1 cellular context compared by ENCODE assay signal in the genomic region with DNA sequence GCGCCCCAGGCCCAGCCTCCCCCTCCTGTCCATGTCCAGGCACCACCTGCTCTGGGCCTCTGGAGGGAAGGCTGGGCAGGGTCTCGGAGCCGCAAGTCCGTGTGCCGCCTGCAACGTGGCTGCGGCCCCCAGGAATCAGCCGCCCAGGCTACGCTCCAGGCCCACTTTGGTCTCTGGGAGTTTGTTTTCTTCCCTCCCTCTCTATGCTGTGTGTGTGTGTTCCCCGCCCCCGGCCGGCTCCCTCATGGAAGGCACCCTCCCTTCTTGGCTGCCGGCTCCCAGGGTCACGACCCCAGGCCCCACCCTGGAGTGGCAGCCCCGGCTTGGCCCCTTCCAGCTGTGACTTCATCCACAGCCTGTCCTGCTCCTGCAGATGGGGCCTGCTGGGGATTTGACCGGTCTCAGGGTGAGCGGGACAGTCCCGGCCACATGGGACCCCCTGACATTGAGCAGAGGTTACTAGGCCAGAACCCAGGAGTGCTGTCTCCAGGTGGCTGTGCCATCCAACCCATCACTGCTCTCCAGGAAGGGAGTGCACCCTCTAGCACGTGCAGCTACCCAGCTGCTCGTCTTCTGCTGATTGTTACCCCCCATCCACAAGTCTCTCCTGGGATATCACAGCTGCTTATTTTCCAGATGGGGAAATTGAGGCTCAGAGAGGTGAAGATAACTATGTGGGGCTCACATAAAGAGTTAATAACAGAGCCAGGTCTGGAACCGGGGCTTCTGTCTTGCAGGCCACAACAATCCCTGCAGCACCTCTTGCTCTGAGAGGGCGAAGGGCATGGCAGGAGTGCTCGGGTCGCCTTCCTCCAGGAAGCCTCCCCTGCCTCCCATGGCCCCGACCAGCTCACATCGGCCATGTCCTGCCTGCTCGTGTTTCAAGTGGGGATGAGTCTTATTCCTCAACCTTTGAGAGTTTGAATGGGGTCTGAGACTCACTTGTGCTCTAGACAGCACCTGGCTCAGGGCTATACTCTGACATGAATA.
A peak's percentile ranks its signal among the peaks of the same experiment; 100 is the strongest.
TF ChIP-seq lines count a peak whose summit lies in the region.

No MANE protein-coding gene starts in this region.

TF ChIP-seq in K562, 482 proteins besides CTCF, POLR2A, EP300 and RAD21:
- no peak for TF ChIP-seq NR2C1 (IDR thresholded peaks at IDR 0.05)
- no peak for TF ChIP-seq NR2C1 (tag; IDR thresholded peaks at IDR 0.05)
- no peak for TF ChIP-seq XRCC5 (IDR thresholded peaks at IDR 0.05; ENCODE audit: low read depth, low read length)
- TF ChIP-seq TAF9B (IDR thresholded peaks at IDR 0.05; ENCODE audit: partially characterized antibody), result no peak
- TF ChIP-seq, protein P1, sequence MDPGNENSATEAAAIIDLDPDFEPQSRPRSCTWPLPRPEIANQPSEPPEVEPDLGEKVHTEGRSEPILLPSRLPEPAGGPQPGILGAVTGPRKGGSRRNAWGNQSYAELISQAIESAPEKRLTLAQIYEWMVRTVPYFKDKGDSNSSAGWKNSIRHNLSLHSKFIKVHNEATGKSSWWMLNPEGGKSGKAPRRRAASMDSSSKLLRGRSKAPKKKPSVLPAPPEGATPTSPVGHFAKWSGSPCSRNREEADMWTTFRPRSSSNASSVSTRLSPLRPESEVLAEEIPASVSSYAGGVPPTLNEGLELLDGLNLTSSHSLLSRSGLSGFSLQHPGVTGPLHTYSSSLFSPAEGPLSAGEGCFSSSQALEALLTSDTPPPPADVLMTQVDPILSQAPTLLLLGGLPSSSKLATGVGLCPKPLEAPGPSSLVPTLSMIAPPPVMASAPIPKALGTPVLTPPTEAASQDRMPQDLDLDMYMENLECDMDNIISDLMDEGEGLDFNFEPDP (CRISPR knock-in tag; IDR thresholded peaks at IDR 0.05), result no peak
- TF ChIP-seq FOS (IDR thresholded peaks at IDR 0.05; ENCODE audit: extremely low read depth, insufficient read length), result no peak
- peak; percentile 56 for TF ChIP-seq ZFP36 (IDR thresholded peaks at IDR 0.05; ENCODE audit: low read depth, low read length, partially characterized antibody)
- no peak for TF ChIP-seq ZNF644 (tag; IDR thresholded peaks at IDR 0.05; ENCODE audit: low read depth)
- TF ChIP-seq ZBTB7A (IDR thresholded peaks at IDR 0.05; ENCODE audit: borderline replicate concordance, control insufficient read depth, low read depth, low read length), result peak; percentile 56; the same call in 1 of the 2 replicates
- no peak for TF ChIP-seq ARHGAP35 (IDR thresholded peaks at IDR 0.05; ENCODE audit: partially characterized antibody)
- no peak for TF ChIP-seq TSC22D4 (tag; IDR thresholded peaks at IDR 0.05)
